ENCODE assay signal across 8 cellular contexts in genomic region chrX:149470960-149471359, GRCh38. TPM values are rescaled to one million over a fixed set of nuclear protein-coding genes. Genes with fewer than 3 reads are reported as not detected.
DNase-seq lines count a peak whose midpoint lies in the region; ATAC-seq and TF ChIP-seq lines count a peak whose summit lies in the region.

No MANE protein-coding gene starts in this region.

- no peaks in the 10 kb centered on the region for H3K27me3 Mint-ChIP-seq in activated CD4-positive, alpha-beta T cell treated with anti-CD3 and anti-CD28 coated beads, Interleukin-2, amount 10 ng/mL, durations not matched to agents 7 days and 5 days

- TF ChIP-seq CTCF in C4-2B (conservative IDR thresholded peaks at IDR 0.05) (peak; percentile 86), lung (IDR thresholded peaks at IDR 0.05; ENCODE audit: control extremely low read depth, extremely low read depth) (peak; percentile 72)

- 8 to 17% methylated on average over 23 of the region's 23 CpGs for WGBS in lung, 2 donors

- H3K4me1 ChIP-seq in lung (ENCODE audit: control insufficient read depth in 2 of 2, insufficient read depth in 2 of 2, low read length in 2 of 2) = peaks cover 0 to 2% of the 10 kb centered on the region in 2 donors

- H3K36me3 ChIP-seq in lung (ENCODE audit: control insufficient read depth in 2 of 2, insufficient read depth in 2 of 2, low read length in 2 of 2) = no peaks in the 10 kb centered on the region

- CTCF ChIA-PET in activated CD4-positive, alpha-beta T cell treated with anti-CD3 and anti-CD28 coated beads, Interleukin-2, amount 10 ng/mL, durations not matched to agents 7 days and 5 days (lab: Charles Lee) = interaction anchor here (0.6 to 2.1 kb wide), 9 partner anchors 8 to 1986 kb away, joined by 3 to 8 read pairs (median 4); no protein-coding TSS in a partner anchor

- ATAC-seq in GM19328 (IDR thresholded peaks at IDR 0.05; ENCODE audit: unreplicated experiment) = peak; percentile 89
- ATAC-seq in HG03378 (IDR thresholded peaks at IDR 0.05; ENCODE audit: unreplicated experiment) = peak; percentile 84
- peak; percentile 89 for ATAC-seq in lung (ENCODE audit: insufficient read depth, low FRiP score)

- POLR2A ChIA-PET in activated CD4-positive, alpha-beta T cell treated with anti-CD3 and anti-CD28 coated beads, Interleukin-2, amount 10 ng/mL, durations not matched to agents 7 days and 5 days (lab: Charles Lee) = no interaction called here

- no peak overlapping the region for H3K27ac Mint-ChIP-seq in activated CD4-positive, alpha-beta T cell treated with anti-CD3 and anti-CD28 coated beads, Interleukin-2, amount 10 ng/mL, durations not matched to agents 7 days and 5 days

- H3K27ac ChIP-seq in C4-2B (no peak overlapping the region), lung (ENCODE audit: low read depth in 1 of 2, low read length in 1 of 2) (no peak overlapping the region)

- H3K9me3 ChIP-seq in lung (ENCODE audit: control insufficient read depth in 2 of 2, insufficient read depth in 1 of 2, low read length in 1 of 2) = no peaks in the 10 kb centered on the region

- peak; percentile 18 for DNase-seq in NCI-H524 treated with DMSO at 0.1 percent for 48 hours (lab: John Stamatoyannopoulos, UW)
- peak; percentile 56 for DNase-seq in activated CD4-positive, alpha-beta T cell treated with anti-CD3 and anti-CD28 coated beads, Interleukin-2, amount 10 ng/mL, durations not matched to agents 7 days and 5 days
- peak; percentile 49 for DNase-seq in dedifferentiated amniotic fluid mesenchymal stem cell (ENCODE audit: extremely low spot score)
- peak; percentile 77 for DNase-seq in lung (ENCODE audit: low spot score)
- DNase-seq in stimulated activated CD8-positive, alpha-beta memory T cell treated with anti-CD3 and anti-CD28 coated beads, Interleukin-12 subunit alpha, Interleukin-12 subunit beta, amount 100 ng/mL, for 1 hour (ENCODE audit: low read depth) = peak; percentile 15

- H3K9me3 Mint-ChIP-seq in activated CD4-positive, alpha-beta T cell treated with anti-CD3 and anti-CD28 coated beads, Interleukin-2, amount 10 ng/mL, durations not matched to agents 7 days and 5 days = no peaks in the 10 kb centered on the region

- H3K4me3 ChIP-seq in lung = no peak overlapping the region

- no peaks in the 10 kb centered on the region for H3K27me3 ChIP-seq in lung (ENCODE audit: control insufficient read depth, insufficient read depth)

- peaks cover 4% of the 10 kb centered on the region for H3K4me1 Mint-ChIP-seq in activated CD4-positive, alpha-beta T cell treated with anti-CD3 and anti-CD28 coated beads, Interleukin-2, amount 10 ng/mL, durations not matched to agents 7 days and 5 days

- no peak overlapping the region for H3K4me3 Mint-ChIP-seq in activated CD4-positive, alpha-beta T cell treated with anti-CD3 and anti-CD28 coated beads, Interleukin-2, amount 10 ng/mL, durations not matched to agents 7 days and 5 days

- no peaks in the 10 kb centered on the region for H3K36me3 Mint-ChIP-seq in activated CD4-positive, alpha-beta T cell treated with anti-CD3 and anti-CD28 coated beads, Interleukin-2, amount 10 ng/mL, durations not matched to agents 7 days and 5 days (ENCODE audit: low read depth)

RNA-seq across cellular contexts. Expression of gene IDS, which starts 34.1 kb away (rescaled TPM):
- total RNA-seq in activated CD4-positive, alpha-beta T cell treated with anti-CD3 and anti-CD28 coated beads, Interleukin-2, amount 10 ng/mL, durations not matched to agents 7 days and 5 days = 10 to 100 TPM; 52.6 to 55.7 TPM
- total RNA-seq in lung = 100 to 1,000 TPM in 1 of 2 donors, 10 to 100 TPM in 1; 39.8 to 100 TPM
- polyA plus RNA-seq in lung = 10 to 100 TPM; 32.0 to 58.6 TPM

Comparison
In these comparisons a context has a peak if more than half of its experiments do, and no peak if none do; other contexts are left out.
1. DNase-seq: peak in every context shown above with its lines; median percentile 77 in lung; 56 in activated CD4-positive, alpha-beta T cell treated with anti-CD3 and anti-CD28 coated beads, Interleukin-2, amount 10 ng/mL, durations not matched to agents 7 days and 5 days; 49 in dedifferentiated amniotic fluid mesenchymal stem cell; 18 in NCI-H524 treated with DMSO at 0.1 percent for 48 hours; 15 in stimulated activated CD8-positive, alpha-beta memory T cell treated with anti-CD3 and anti-CD28 coated beads, Interleukin-12 subunit alpha, Interleukin-12 subunit beta, amount 100 ng/mL, for 1 hour.